ENCODE assay signal across 9 cellular contexts in the genomic region with DNA sequence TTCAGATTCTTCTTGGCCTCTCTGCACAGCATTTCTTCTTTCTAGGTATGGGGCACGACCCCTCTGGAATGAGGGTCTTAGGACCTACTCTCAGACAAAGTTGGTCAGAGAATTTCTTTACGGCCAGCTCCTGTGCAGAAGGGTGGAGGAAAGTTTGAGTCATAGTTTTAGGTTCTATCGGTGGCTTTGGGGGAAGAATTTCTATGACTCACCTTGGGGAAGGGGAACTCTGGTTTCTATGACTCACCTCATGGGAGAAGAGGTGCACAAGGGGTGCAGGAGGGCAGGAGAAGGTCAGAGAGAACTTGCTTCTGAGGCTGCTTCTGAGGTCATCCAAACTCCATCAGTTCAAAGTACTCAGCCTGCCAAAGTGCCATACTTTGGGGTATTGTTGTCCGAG. TPM values are rescaled to one million over a fixed set of nuclear protein-coding genes. Genes with fewer than 3 reads are reported as not detected.
DNase-seq lines count a peak whose midpoint lies in the region; ATAC-seq and TF ChIP-seq lines count a peak whose summit lies in the region.
"Had no signal": no experiment of that assay in that cellular context is flagged by ENCODE, and none has a peak within 500 bp of the region (broad histone marks: within the 10 kb centered on the region; RNA-seq: fewer than 3 reads in every experiment).

No MANE protein-coding gene starts in this region.

- H3K4me1 Mint-ChIP-seq in stimulated activated memory B cell treated with anti-CD40 and anti-IgM and Interleukin-4, amounts not matched to agents 10 μg/mL and 1 μg/mL and 100 μg/mL, for 72 hours, result peaks cover 24% of the 10 kb centered on the region

- H3K4me3 Mint-ChIP-seq in stimulated activated memory B cell treated with anti-CD40 and anti-IgM and Interleukin-4, amounts not matched to agents 10 μg/mL and 1 μg/mL and 100 μg/mL, for 72 hours, result no peak overlapping the region
- H3K4me3 Mint-ChIP-seq: brain had no signal

- no peaks in the 10 kb centered on the region for H3K36me3 Mint-ChIP-seq in stimulated activated memory B cell treated with anti-CD40 and anti-IgM and Interleukin-4, amounts not matched to agents 10 μg/mL and 1 μg/mL and 100 μg/mL, for 72 hours
- H3K36me3 Mint-ChIP-seq: brain had no signal

- H3K4me3 ChIP-seq in AG10803 (ENCODE audit: low read length), result no peak overlapping the region
- H3K4me3 ChIP-seq in astrocyte of the spinal cord (ENCODE audit: low read depth, low read length), result no peak overlapping the region

- no peaks in the 10 kb centered on the region for H3K9me3 Mint-ChIP-seq in stimulated activated memory B cell treated with anti-CD40 and anti-IgM and Interleukin-4, amounts not matched to agents 10 μg/mL and 1 μg/mL and 100 μg/mL, for 72 hours
- H3K9me3 Mint-ChIP-seq: brain had no signal

- peak; percentile 42 for DNase-seq in AG10803 (ENCODE audit: low read depth)
- DNase-seq in KBM-7, result peak; percentile 11
- DNase-seq in astrocyte of the spinal cord (ENCODE audit: low read depth, low spot score), result peak; percentile 80
- no peak for DNase-seq in NCI-H748 (lab: John Stamatoyannopoulos, UW; ENCODE audit: unreplicated experiment)
- DNase-seq in NCI-H2081 treated with DMSO at 0.1 percent for 48 hours (lab: John Stamatoyannopoulos, UW), result no peak
- DNase-seq in ureter (ENCODE audit: low spot score), result no peak

- peaks cover 16% of the 10 kb centered on the region for H3K27me3 Mint-ChIP-seq in stimulated activated memory B cell treated with anti-CD40 and anti-IgM and Interleukin-4, amounts not matched to agents 10 μg/mL and 1 μg/mL and 100 μg/mL, for 72 hours

- peak overlapping the region; percentile 25 for H3K27ac Mint-ChIP-seq in stimulated activated memory B cell treated with anti-CD40 and anti-IgM and Interleukin-4, amounts not matched to agents 10 μg/mL and 1 μg/mL and 100 μg/mL, for 72 hours

- no peak for TF ChIP-seq CTCF in AG10803 (conservative IDR thresholded peaks at IDR 0.05; ENCODE audit: low read length)
- no peak for TF ChIP-seq CTCF in astrocyte of the spinal cord (IDR thresholded peaks at IDR 0.05; ENCODE audit: low read depth, low read length)

- in situ Hi-C loops in KBM-7 (cut with MboI; ENCODE audit: low pct_unique_long_range_greater_than_20kb, low sequenced_read_pairs), result no loop called here
- in situ Hi-C loops in astrocyte of the spinal cord (cut with HindIII; ENCODE audit: low sequenced_read_pairs), result no loop called here

- peak; percentile 84 for ATAC-seq in GM21447 (IDR thresholded peaks at IDR 0.05; ENCODE audit: unreplicated experiment)
- ATAC-seq in stimulated activated memory B cell treated with anti-CD40 and anti-IgM and Interleukin-4, amounts not matched to agents 10 μg/mL and 1 μg/mL and 100 μg/mL, for 72 hours, result peak; percentile 87

RNA-seq across cellular contexts. Expression of a gene that starts 2.5 kb away (rescaled TPM):
- not detected for total RNA-seq in ureter

Comparison
In these comparisons a context has a peak if more than half of its experiments do, and no peak if none do; other contexts are left out.
1. DNase-seq: peak in AG10803 (single experiment), KBM-7 (single experiment) and astrocyte of the spinal cord (single experiment); none in NCI-H748 (single experiment), NCI-H2081 treated with DMSO at 0.1 percent for 48 hours (single experiment) and ureter (single experiment).